ENCODE assay signal across 25 cellular contexts in genomic region chr3:113300596-113300995, GRCh38.
"Had no signal": no experiment of that assay in that cellular context is flagged by ENCODE, and none has a peak within 500 bp of the region (broad histone marks: within the 10 kb centered on the region; RNA-seq: fewer than 3 reads in every experiment).

No MANE protein-coding gene starts in this region.

- H3K27ac ChIP-seq: neutrophil, pancreas, prostate gland, right lobe of liver, sigmoid colon, stomach, thoracic aorta, tibial artery, transverse colon, upper lobe of right lung, uterus had no signal

- H3K27me3 ChIP-seq: neutrophil, pancreas, right lobe of liver, sigmoid colon, stomach, tibial artery, transverse colon, upper lobe of right lung, uterus had no signal

- ATAC-seq: naive thymus-derived CD8-positive, alpha-beta T cell; natural killer cell treated with Interleukin-12 subunit alpha and Interleukin-12 subunit beta and Interleukin-15 and Interleukin-18, amount 100 ng/mL, for 72 hours; pancreas; right cardiac atrium; right lobe of liver; stimulated activated effector memory CD8-positive, alpha-beta T cell treated with anti-CD3 and anti-CD28 coated beads, Interleukin-12 subunit alpha, Interleukin-12 subunit beta, amount 100 ng/mL, for 72 hours; stimulated activated naive B cell treated with anti-CD40 and anti-IgM and Interleukin-4, amounts not matched to agents 10 μg/mL and 1 μg/mL and 100 μg/mL, for 72 hours; upper lobe of right lung had no signal

- H3K36me3 ChIP-seq: neutrophil, prostate gland, right lobe of liver, thoracic aorta, upper lobe of right lung, uterus had no signal

- H3K9me3 ChIP-seq: neutrophil, pancreas, prostate gland, right lobe of liver, sigmoid colon, stomach, thoracic aorta, tibial artery, transverse colon, upper lobe of right lung, uterus had no signal

- H3K4me1 ChIP-seq: pancreas, prostate gland, right lobe of liver, sigmoid colon, stomach, tibial artery, transverse colon, upper lobe of right lung, uterus had no signal

- DNase-seq: naive thymus-derived CD8-positive, alpha-beta T cell; nephron progenitor cell; nucleus accumbens; pancreas; retina; right cardiac atrium; right lobe of liver; sigmoid colon; small intestine; stimulated activated CD4-positive, alpha-beta T cell treated with anti-CD3 and anti-CD28 coated beads, Interleukin-15, amount 100 ng/mL, for 24 hours; stimulated activated CD4-positive, alpha-beta T cell treated with anti-CD3 and anti-CD28 coated beads, Interleukin-2, amount 100 ng/mL, for 24 hours; stimulated activated CD4-positive, alpha-beta T cell treated with anti-CD3 and anti-CD28 coated beads, Interleukin-2, amount 100 ng/mL, for 48 hours; stimulated activated CD4-positive, alpha-beta T cell treated with anti-CD3 and anti-CD28 coated beads, Interleukin-4, amount 100 ng/mL, for 24 hours; stimulated activated naive B cell treated with anti-CD40 and anti-IgM and Interleukin-4, amounts not matched to agents 10 μg/mL and 1 μg/mL and 100 μg/mL, for 72 hours; stimulated activated naive CD4-positive, alpha-beta T cell treated with Interleukin-2 at 50 U/mL for 16 hours; stomach; tibial artery; transverse colon; upper lobe of right lung; uterus had no signal

- H3K4me3 ChIP-seq: pancreas, prostate gland, right lobe of liver, sigmoid colon, stomach, thoracic aorta, tibial artery, transverse colon, upper lobe of right lung, uterus had no signal
